ENCODE assay signal across 1 cellular context in genomic region chr1:41357451-41358151, GRCh38.
TF ChIP-seq lines count a peak whose summit lies in the region.

No MANE protein-coding gene starts in this region.

TF ChIP-seq in K562, 482 proteins besides CTCF, POLR2A, EP300 and RAD21 (continues in another document):
- TF ChIP-seq EHMT2 (IDR thresholded peaks at IDR 0.05) (no peak), ZNF384 (IDR thresholded peaks at IDR 0.05; ENCODE audit: low read depth, low read length) (no peak), NELFE (IDR thresholded peaks at IDR 0.05; ENCODE audit: insufficient read depth, insufficient read length) (no peak), PRPF4 (IDR thresholded peaks at IDR 0.05; ENCODE audit: insufficient read depth, low read depth, low read length, poor library complexity, severe bottlenecking) (no peak), TCF3 (CRISPR knock-in tag; IDR thresholded peaks at IDR 0.05) (peak; percentile 49), TAF9B (IDR thresholded peaks at IDR 0.05; ENCODE audit: partially characterized antibody) (no peak), HDAC6 (IDR thresholded peaks at IDR 0.05; ENCODE audit: low read depth, low read length) (no peak), JUND (IDR thresholded peaks at IDR 0.05; ENCODE audit: borderline replicate concordance, low read depth, low read length) (no peak), JUND (tag; IDR thresholded peaks at IDR 0.05; ENCODE audit: borderline replicate concordance, low read depth, low read length) (no peak), FOXP1 (CRISPR knock-in tag; IDR thresholded peaks at IDR 0.05) (no peak), ATF7 (IDR thresholded peaks at IDR 0.05) (no peak), HDAC8 (tag; IDR thresholded peaks at IDR 0.05) (no peak), CHD1 (IDR thresholded peaks at IDR 0.05; ENCODE audit: low read length) (no peak), NFIC (IDR thresholded peaks at IDR 0.05) (peak; percentile 46), GTF2A2 (tag; IDR thresholded peaks at IDR 0.05) (no peak), ZFP36 (IDR thresholded peaks at IDR 0.05; ENCODE audit: low read depth, low read length, partially characterized antibody) (no peak), MYC (IDR thresholded peaks at IDR 0.05; ENCODE audit: low read depth, low read length) (no peak), MYC (CRISPR knock-in tag; IDR thresholded peaks at IDR 0.05; ENCODE audit: borderline replicate concordance, low read depth) (no peak), FOXK2 (conservative IDR thresholded peaks at IDR 0.05 in 1 of 2, IDR thresholded peaks at IDR 0.05 in 1 of 2; ENCODE audit: low read depth in 2 of 2) (no peak), SAFB (IDR thresholded peaks at IDR 0.05; ENCODE audit: borderline replicate concordance, low read depth, low read length) (no peak), ZNF561 (CRISPR knock-in tag; conservative IDR thresholded peaks at IDR 0.05) (no peak), CC2D1A (IDR thresholded peaks at IDR 0.05) (no peak), ZNF41 (CRISPR knock-in tag; conservative IDR thresholded peaks at IDR 0.05) (no peak), RCOR1 (IDR thresholded peaks at IDR 0.05; ENCODE audit: borderline replicate concordance in 1 of 2, low read depth in 2 of 2, low read length in 2 of 2) (0 out of 4 replicates have a peak, but pooled peaks of 1 of the 2 experiments have one; percentile 10), KDM1A (IDR thresholded peaks at IDR 0.05) (no peak), E2F3 (CRISPR knock-in tag; IDR thresholded peaks at IDR 0.05) (no peak), PHF8 (IDR thresholded peaks at IDR 0.05; ENCODE audit: borderline replicate concordance, low read length) (no peak), OTX1 (CRISPR knock-in tag; IDR thresholded peaks at IDR 0.05) (no peak), KLF1 (tag; IDR thresholded peaks at IDR 0.05) (no peak), HINFP (tag; conservative IDR thresholded peaks at IDR 0.05; ENCODE audit: low read depth) (no peak), SRSF1 (IDR thresholded peaks at IDR 0.05; ENCODE audit: low read depth, low read length) (no peak), ELK3 (CRISPR knock-in tag; IDR thresholded peaks at IDR 0.05) (no peak), CLOCK (CRISPR knock-in tag; IDR thresholded peaks at IDR 0.05; ENCODE audit: borderline replicate concordance) (no peak), ZNF224 (CRISPR knock-in tag; IDR thresholded peaks at IDR 0.05) (no peak), DNMT1 (IDR thresholded peaks at IDR 0.05) (no peak), SRSF9 (IDR thresholded peaks at IDR 0.05; ENCODE audit: borderline replicate concordance, low read depth, low read length) (no peak), VEZF1 (CRISPR knock-in tag; IDR thresholded peaks at IDR 0.05) (peak; percentile 45; the same call in 1 of the 2 replicates), KAT7 (CRISPR knock-in tag; IDR thresholded peaks at IDR 0.05; ENCODE audit: borderline replicate concordance) (no peak), MIER1 (IDR thresholded peaks at IDR 0.05; ENCODE audit: low read depth) (no peak), CBFA2T3 (IDR thresholded peaks at IDR 0.05) (peak; percentile 30), NFIX (CRISPR knock-in tag; IDR thresholded peaks at IDR 0.05; ENCODE audit: low read depth) (no peak), ZBTB7A (IDR thresholded peaks at IDR 0.05; ENCODE audit: borderline replicate concordance, control insufficient read depth, low read depth, low read length) (peak; percentile 23; the same call in 1 of the 2 replicates), GABPB1 (CRISPR knock-in tag; IDR thresholded peaks at IDR 0.05) (no peak), DEAF1 (CRISPR knock-in tag; IDR thresholded peaks at IDR 0.05) (no peak), ZNF146 (CRISPR knock-in tag; IDR thresholded peaks at IDR 0.05; ENCODE audit: unreplicated experiment) (no peak), TRIM24 (IDR thresholded peaks at IDR 0.05) (no peak), FIP1L1 (IDR thresholded peaks at IDR 0.05; ENCODE audit: low read depth, low read length, poor library complexity, severe bottlenecking) (no peak), JUNB (CRISPR knock-in tag; conservative IDR thresholded peaks at IDR 0.05) (no peak)
- TF ChIP-seq, protein P1, sequence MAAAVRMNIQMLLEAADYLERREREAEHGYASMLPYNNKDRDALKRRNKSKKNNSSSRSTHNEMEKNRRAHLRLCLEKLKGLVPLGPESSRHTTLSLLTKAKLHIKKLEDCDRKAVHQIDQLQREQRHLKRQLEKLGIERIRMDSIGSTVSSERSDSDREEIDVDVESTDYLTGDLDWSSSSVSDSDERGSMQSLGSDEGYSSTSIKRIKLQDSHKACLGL (CRISPR knock-in tag; IDR thresholded peaks at IDR 0.05; ENCODE audit: borderline replicate concordance, poor library complexity, severe bottlenecking): no peak
- TF ChIP-seq, protein P2, sequence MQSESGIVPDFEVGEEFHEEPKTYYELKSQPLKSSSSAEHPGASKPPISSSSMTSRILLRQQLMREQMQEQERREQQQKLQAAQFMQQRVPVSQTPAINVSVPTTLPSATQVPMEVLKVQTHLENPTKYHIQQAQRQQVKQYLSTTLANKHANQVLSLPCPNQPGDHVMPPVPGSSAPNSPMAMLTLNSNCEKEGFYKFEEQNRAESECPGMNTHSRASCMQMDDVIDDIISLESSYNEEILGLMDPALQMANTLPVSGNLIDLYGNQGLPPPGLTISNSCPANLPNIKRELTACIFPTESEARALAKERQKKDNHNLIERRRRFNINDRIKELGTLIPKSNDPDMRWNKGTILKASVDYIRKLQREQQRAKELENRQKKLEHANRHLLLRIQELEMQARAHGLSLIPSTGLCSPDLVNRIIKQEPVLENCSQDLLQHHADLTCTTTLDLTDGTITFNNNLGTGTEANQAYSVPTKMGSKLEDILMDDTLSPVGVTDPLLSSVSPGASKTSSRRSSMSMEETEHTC (IDR thresholded peaks at IDR 0.05): no peak
- TF ChIP-seq, protein P3, sequence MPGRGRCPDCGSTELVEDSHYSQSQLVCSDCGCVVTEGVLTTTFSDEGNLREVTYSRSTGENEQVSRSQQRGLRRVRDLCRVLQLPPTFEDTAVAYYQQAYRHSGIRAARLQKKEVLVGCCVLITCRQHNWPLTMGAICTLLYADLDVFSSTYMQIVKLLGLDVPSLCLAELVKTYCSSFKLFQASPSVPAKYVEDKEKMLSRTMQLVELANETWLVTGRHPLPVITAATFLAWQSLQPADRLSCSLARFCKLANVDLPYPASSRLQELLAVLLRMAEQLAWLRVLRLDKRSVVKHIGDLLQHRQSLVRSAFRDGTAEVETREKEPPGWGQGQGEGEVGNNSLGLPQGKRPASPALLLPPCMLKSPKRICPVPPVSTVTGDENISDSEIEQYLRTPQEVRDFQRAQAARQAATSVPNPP (IDR thresholded peaks at IDR 0.05; ENCODE audit: borderline replicate concordance, insufficient read depth, insufficient read length): no peak
- TF ChIP-seq, protein P4, sequence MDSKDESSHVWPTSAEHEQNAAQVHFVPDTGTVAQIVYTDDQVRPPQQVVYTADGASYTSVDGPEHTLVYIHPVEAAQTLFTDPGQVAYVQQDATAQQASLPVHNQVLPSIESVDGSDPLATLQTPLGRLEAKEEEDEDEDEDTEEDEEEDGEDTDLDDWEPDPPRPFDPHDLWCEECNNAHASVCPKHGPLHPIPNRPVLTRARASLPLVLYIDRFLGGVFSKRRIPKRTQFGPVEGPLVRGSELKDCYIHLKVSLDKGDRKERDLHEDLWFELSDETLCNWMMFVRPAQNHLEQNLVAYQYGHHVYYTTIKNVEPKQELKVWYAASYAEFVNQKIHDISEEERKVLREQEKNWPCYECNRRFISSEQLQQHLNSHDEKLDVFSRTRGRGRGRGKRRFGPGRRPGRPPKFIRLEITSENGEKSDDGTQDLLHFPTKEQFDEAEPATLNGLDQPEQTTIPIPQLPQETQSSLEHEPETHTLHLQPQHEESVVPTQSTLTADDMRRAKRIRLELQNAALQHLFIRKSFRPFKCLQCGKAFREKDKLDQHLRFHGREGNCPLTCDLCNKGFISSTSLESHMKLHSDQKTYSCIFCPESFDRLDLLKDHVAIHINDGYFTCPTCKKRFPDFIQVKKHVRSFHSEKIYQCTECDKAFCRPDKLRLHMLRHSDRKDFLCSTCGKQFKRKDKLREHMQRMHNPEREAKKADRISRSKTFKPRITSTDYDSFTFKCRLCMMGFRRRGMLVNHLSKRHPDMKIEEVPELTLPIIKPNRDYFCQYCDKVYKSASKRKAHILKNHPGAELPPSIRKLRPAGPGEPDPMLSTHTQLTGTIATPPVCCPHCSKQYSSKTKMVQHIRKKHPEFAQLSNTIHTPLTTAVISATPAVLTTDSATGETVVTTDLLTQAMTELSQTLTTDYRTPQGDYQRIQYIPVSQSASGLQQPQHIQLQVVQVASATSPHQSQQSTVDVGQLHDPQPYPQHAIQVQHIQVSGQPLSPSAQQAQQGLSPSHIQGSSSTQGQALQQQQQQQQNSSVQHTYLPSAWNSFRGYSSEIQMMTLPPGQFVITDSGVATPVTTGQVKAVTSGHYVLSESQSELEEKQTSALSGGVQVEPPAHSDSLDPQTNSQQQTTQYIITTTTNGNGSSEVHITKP (IDR thresholded peaks at IDR 0.05; ENCODE audit: partially characterized antibody): no peak
